Comparison of ENCODE assay signal across 1 cellular context in the genomic region with DNA sequence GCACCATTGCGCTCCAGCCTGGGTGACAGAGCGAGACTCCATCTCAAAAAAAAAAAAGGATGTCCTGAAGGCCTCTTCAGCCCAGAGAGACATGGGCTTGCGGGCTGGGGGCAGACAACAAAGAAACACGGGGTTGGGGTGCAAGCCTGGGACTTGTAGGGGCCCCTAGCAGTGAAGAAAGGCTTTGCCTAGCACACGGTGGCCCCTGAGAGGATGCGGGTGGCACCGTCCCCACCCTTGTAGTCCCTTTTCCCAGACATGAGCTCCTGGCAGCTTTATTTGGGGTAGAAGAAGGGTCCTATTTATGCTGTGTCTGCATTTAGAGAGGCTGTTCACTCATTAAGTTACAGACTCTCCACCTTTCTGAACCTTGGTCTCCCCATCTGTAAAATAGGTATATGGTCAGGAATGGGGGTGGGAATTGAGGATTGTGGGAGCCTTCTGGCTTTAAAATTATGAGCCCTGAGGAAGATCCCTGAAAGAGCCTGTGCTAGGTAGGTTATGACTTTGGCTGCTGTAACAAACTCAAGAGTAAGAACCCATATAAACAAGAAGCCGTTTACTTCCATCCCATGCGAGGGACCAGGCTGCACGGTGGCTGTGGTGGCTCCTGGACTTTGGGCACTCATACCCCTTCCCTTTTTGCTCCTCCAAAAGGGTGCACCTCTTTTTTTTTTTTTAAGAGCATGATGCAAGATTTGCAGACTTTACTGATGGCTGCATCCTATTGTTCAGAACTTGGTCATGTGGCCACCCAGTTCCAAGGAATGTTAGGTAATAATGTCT.
TF ChIP-seq lines count a peak whose summit lies in the region.

No MANE protein-coding gene starts in this region.

TF ChIP-seq in K562, 482 proteins besides CTCF, POLR2A, EP300 and RAD21 (continued from another document):
- TF ChIP-seq, protein P1, sequence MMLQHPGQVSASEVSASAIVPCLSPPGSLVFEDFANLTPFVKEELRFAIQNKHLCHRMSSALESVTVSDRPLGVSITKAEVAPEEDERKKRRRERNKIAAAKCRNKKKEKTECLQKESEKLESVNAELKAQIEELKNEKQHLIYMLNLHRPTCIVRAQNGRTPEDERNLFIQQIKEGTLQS (IDR thresholded peaks at IDR 0.05), result peak; percentile 81
- TF ChIP-seq, protein P1 (CRISPR knock-in tag; conservative IDR thresholded peaks at IDR 0.05), result no peak
- TF ChIP-seq RBM25 (IDR thresholded peaks at IDR 0.05; ENCODE audit: low read depth, low read length, severe bottlenecking), result peak; percentile 71
- TF ChIP-seq USF1 (CRISPR knock-in tag; IDR thresholded peaks at IDR 0.05), result peak; percentile 19; the same call in 1 of the 2 replicates
- peak; percentile 86 for TF ChIP-seq ZNF384 (IDR thresholded peaks at IDR 0.05; ENCODE audit: low read depth, low read length)
- 0 out of 2 replicates have a peak, but pooled peaks have one; percentile 5 for TF ChIP-seq MAFF (IDR thresholded peaks at IDR 0.05; ENCODE audit: low read length)
- TF ChIP-seq ATF4 (CRISPR knock-in tag; IDR thresholded peaks at IDR 0.05), result peak; percentile 78
- TF ChIP-seq NR4A1 (CRISPR knock-in tag; IDR thresholded peaks at IDR 0.05), result no peak
- peak; percentile 35; the same call in 1 of the 2 replicates for TF ChIP-seq NR4A1 (tag; IDR thresholded peaks at IDR 0.05)
- TF ChIP-seq SOX6 (IDR thresholded peaks at IDR 0.05), result peak; percentile 80
- TF ChIP-seq ZBTB8A (IDR thresholded peaks at IDR 0.05; ENCODE audit: partially characterized antibody), result no peak
- TF ChIP-seq NCOA1 (IDR thresholded peaks at IDR 0.05; ENCODE audit: low read depth), result no peak
- TF ChIP-seq MYC (IDR thresholded peaks at IDR 0.05; ENCODE audit: low read depth, low read length), result 0 out of 2 replicates have a peak, but pooled peaks have one; percentile 29
- TF ChIP-seq MYC (CRISPR knock-in tag; IDR thresholded peaks at IDR 0.05; ENCODE audit: borderline replicate concordance, low read depth), result no peak
- 0 out of 4 replicates have a peak, but pooled peaks of 1 of the 2 experiments have one; percentile 37 for TF ChIP-seq ZNF639 (CRISPR knock-in tag; conservative IDR thresholded peaks at IDR 0.05 in 1 of 2, IDR thresholded peaks at IDR 0.05 in 1 of 2)
- TF ChIP-seq ZNF316 (IDR thresholded peaks at IDR 0.05), result peak; percentile 78
- TF ChIP-seq CEBPG (CRISPR knock-in tag; IDR thresholded peaks at IDR 0.05), result peak; percentile 85
- TF ChIP-seq CEBPG (tag; conservative IDR thresholded peaks at IDR 0.05 in 1 of 2, IDR thresholded peaks at IDR 0.05 in 1 of 2), result peak; percentile 90 to 91
- TF ChIP-seq HDAC2 (IDR thresholded peaks at IDR 0.05), result no peak
- TF ChIP-seq MAFG (tag; conservative IDR thresholded peaks at IDR 0.05), result 0 out of 2 replicates have a peak, but pooled peaks have one; percentile 26
